In genomic region chr15:53843869-53844569, GRCh38 we compare ENCODE assay signal across 17 cellular contexts.
"Had no signal": no experiment of that assay in that cellular context is flagged by ENCODE, and none has a peak within 500 bp of the region (broad histone marks: within the 10 kb centered on the region; RNA-seq: fewer than 3 reads in every experiment).

No MANE protein-coding gene starts in this region.

- H3K36me3 Mint-ChIP-seq: natural killer cell had no signal

- H3K4me3 Mint-ChIP-seq: activated CD4-positive, alpha-beta T cell treated with anti-CD3 and anti-CD28 coated beads, Interleukin-2, amount 10 ng/mL, durations not matched to agents 7 days and 5 days; activated CD8-positive, alpha-beta T cell treated with anti-CD3 and anti-CD28 coated beads, Interleukin-2, amount 10 ng/mL, durations not matched to agents 7 days and 5 days; activated naive CD4-positive, alpha-beta T cell treated with anti-CD3 and anti-CD28 coated beads for 36 hours; activated T-cell treated with anti-CD3 and anti-CD28 coated beads, Interleukin-2, amount 50 U/mL, for 24 hours; natural killer cell had no signal

- H3K9me3 ChIP-seq: body of pancreas, tibial artery had no signal

- H3K27me3 ChIP-seq: body of pancreas, foreskin keratinocyte, tibial artery had no signal

- H3K4me1 Mint-ChIP-seq: activated CD4-positive, alpha-beta T cell treated with anti-CD3 and anti-CD28 coated beads, Interleukin-2, amount 10 ng/mL, durations not matched to agents 7 days and 5 days; natural killer cell had no signal

- DNase-seq: activated CD4-positive, alpha-beta T cell treated with anti-CD3 and anti-CD28 coated beads, Interleukin-2, amount 10 ng/mL, durations not matched to agents 7 days and 5 days; activated CD8-positive, alpha-beta T cell treated with anti-CD3 and anti-CD28 coated beads, Interleukin-2, amount 10 ng/mL, durations not matched to agents 7 days and 5 days; activated naive CD4-positive, alpha-beta T cell treated with anti-CD3 and anti-CD28 coated beads for 36 hours; activated T-cell treated with anti-CD3 and anti-CD28 coated beads, Interleukin-2, amount 50 U/mL, for 24 hours; body of pancreas; foreskin keratinocyte; kidney; left ventricle myocardium superior; mesenchymal stem cell; natural killer cell; stimulated activated CD4-positive, alpha-beta T cell treated with anti-CD3 and anti-CD28 coated beads, Interleukin-2, amount 100 ng/mL, for 24 hours; stimulated activated naive CD4-positive, alpha-beta T cell treated with Interleukin-2 at 50 U/mL for 16 hours; substantia nigra; T-helper 1 cell; T-helper 9 cell; tibial artery had no signal

- H3K9me3 Mint-ChIP-seq: activated CD4-positive, alpha-beta T cell treated with anti-CD3 and anti-CD28 coated beads, Interleukin-2, amount 10 ng/mL, durations not matched to agents 7 days and 5 days; activated naive CD4-positive, alpha-beta T cell treated with anti-CD3 and anti-CD28 coated beads for 36 hours had no signal

- H3K27ac ChIP-seq: body of pancreas, foreskin keratinocyte, tibial artery had no signal

- H3K4me1 ChIP-seq: body of pancreas, foreskin keratinocyte, tibial artery had no signal

- H3K36me3 ChIP-seq: tibial artery had no signal

- ATAC-seq: activated CD4-positive, CD25-positive, alpha-beta regulatory T cell treated with anti-CD3 and anti-CD28 coated beads, Interleukin-2, amount 50 U/mL, for 24 hours; activated CD8-positive, alpha-beta T cell treated with anti-CD3 and anti-CD28 coated beads, Interleukin-2, amount 10 ng/mL, durations not matched to agents 7 days and 5 days; body of pancreas; foreskin keratinocyte; left ventricle myocardium superior; natural killer cell had no signal

- H3K27ac Mint-ChIP-seq: activated CD4-positive, alpha-beta T cell treated with anti-CD3 and anti-CD28 coated beads, Interleukin-2, amount 10 ng/mL, durations not matched to agents 7 days and 5 days; activated CD8-positive, alpha-beta T cell treated with anti-CD3 and anti-CD28 coated beads, Interleukin-2, amount 10 ng/mL, durations not matched to agents 7 days and 5 days; activated naive CD4-positive, alpha-beta T cell treated with anti-CD3 and anti-CD28 coated beads for 36 hours; activated T-cell treated with anti-CD3 and anti-CD28 coated beads, Interleukin-2, amount 50 U/mL, for 24 hours; natural killer cell had no signal

- H3K4me3 ChIP-seq: body of pancreas, tibial artery had no signal

- H3K27me3 Mint-ChIP-seq: activated CD4-positive, alpha-beta T cell treated with anti-CD3 and anti-CD28 coated beads, Interleukin-2, amount 10 ng/mL, durations not matched to agents 7 days and 5 days; activated T-cell treated with anti-CD3 and anti-CD28 coated beads, Interleukin-2, amount 50 U/mL, for 24 hours had no signal
